Comparison of ENCODE assay signal across 26 cellular contexts in genomic region chrX:41164469-41164868, GRCh38.
DNase-seq lines count a peak whose midpoint lies in the region; ATAC-seq, FAIRE-seq and TF ChIP-seq lines count a peak whose summit lies in the region.
"Had no signal": no experiment of that assay in that cellular context is flagged by ENCODE, and none has a peak within 500 bp of the region (broad histone marks: within the 10 kb centered on the region; RNA-seq: fewer than 3 reads in every experiment).

No MANE protein-coding gene starts in this region.

- WGBS in transverse colon (ENCODE audit: low coverage in 1 of 2), 2 donors: 64 to 90% methylated on average over 2 to 4 of the region's 4 CpGs

- no peaks in the 10 kb centered on the region for H3K4me1 ChIP-seq in transverse colon
- H3K4me1 ChIP-seq: esophagus muscularis mucosa, gastroesophageal sphincter, lower lobe of right lung, spleen had no signal

- no peaks in the 10 kb centered on the region for H3K9me3 Mint-ChIP-seq in activated T-cell treated with anti-CD3 and anti-CD28 coated beads, Interleukin-2, amount 50 U/mL, for 72 hours
- H3K9me3 Mint-ChIP-seq: activated naive CD8-positive, alpha-beta T cell treated with anti-CD3 and anti-CD28 coated beads, Interleukin-2, amount 50 U/mL, for 24 hours; brain; effector memory CD8-positive, alpha-beta T cell; T-helper 2 cell treated with Interferon-gamma antibody and Interleukin-4, amounts not matched to agents 5 μg/mL and 100 μg/mL, for 36 hours had no signal

- H3K4me3 ChIP-seq in transverse colon: no peak overlapping the region
- H3K4me3 ChIP-seq: esophagus muscularis mucosa, gastroesophageal sphincter, GM12878, lower lobe of right lung, spleen had no signal

- peaks cover 0 to 4% (median 0%) of the 10 kb centered on the region in 4 donors for H3K36me3 ChIP-seq in transverse colon

- H3K27me3 ChIP-seq in transverse colon: no peaks in the 10 kb centered on the region
- H3K27me3 ChIP-seq: esophagus muscularis mucosa, gastroesophageal sphincter, spleen had no signal

- no peaks in the 10 kb centered on the region for H3K4me1 Mint-ChIP-seq in activated T-cell treated with anti-CD3 and anti-CD28 coated beads, Interleukin-2, amount 50 U/mL, for 72 hours (ENCODE audit: low read depth)
- H3K4me1 Mint-ChIP-seq: brain had no signal

- H3K4me3 Mint-ChIP-seq in activated T-cell treated with anti-CD3 and anti-CD28 coated beads, Interleukin-2, amount 50 U/mL, for 72 hours: no peak overlapping the region
- H3K4me3 Mint-ChIP-seq: activated naive CD8-positive, alpha-beta T cell treated with anti-CD3 and anti-CD28 coated beads, Interleukin-2, amount 50 U/mL, for 24 hours; brain; effector memory CD8-positive, alpha-beta T cell; T-helper 2 cell treated with Interferon-gamma antibody and Interleukin-4, amounts not matched to agents 5 μg/mL and 100 μg/mL, for 36 hours had no signal

- intact Hi-C loops in transverse colon (cut with DNase I; ENCODE audit: low total_unique reads): no loop called here

- H3K36me3 Mint-ChIP-seq in activated T-cell treated with anti-CD3 and anti-CD28 coated beads, Interleukin-2, amount 50 U/mL, for 72 hours (ENCODE audit: insufficient read depth in 2 of 2): peaks cover 0 to 10% of the 10 kb centered on the region in 2 donors

- no peaks in the 10 kb centered on the region for H3K27me3 Mint-ChIP-seq in activated T-cell treated with anti-CD3 and anti-CD28 coated beads, Interleukin-2, amount 50 U/mL, for 72 hours (ENCODE audit: low read depth)
- H3K27me3 Mint-ChIP-seq: activated naive CD8-positive, alpha-beta T cell treated with anti-CD3 and anti-CD28 coated beads, Interleukin-2, amount 50 U/mL, for 24 hours; brain; effector memory CD8-positive, alpha-beta T cell had no signal

- H3K27ac ChIP-seq in transverse colon: no peak overlapping the region
- H3K27ac ChIP-seq: esophagus muscularis mucosa, gastroesophageal sphincter, KMS-11, lower lobe of right lung, spleen had no signal

- no peaks in the 10 kb centered on the region for H3K9me3 ChIP-seq in transverse colon
- H3K9me3 ChIP-seq: esophagus muscularis mucosa, gastroesophageal sphincter, lower lobe of right lung, spleen had no signal

- TF ChIP-seq EP300 in transverse colon (IDR thresholded peaks at IDR 0.05; ENCODE audit: low read depth): no peak

- in situ Hi-C loops in transverse colon (cut with MboI; ENCODE audit: low pct_ligation_motif_present in 1 of 4, low pct_unique_long_range_greater_than_20kb in 1 of 4, low sequenced_read_pairs in 3 of 4): no loop called here

- ATAC-seq in activated T-cell treated with anti-CD3 and anti-CD28 coated beads, Interleukin-2, amount 50 U/mL, for 72 hours (replicated peaks in 1 of 2): no peak
- no peak for ATAC-seq in HG03439 (IDR thresholded peaks at IDR 0.05; ENCODE audit: unreplicated experiment)
- ATAC-seq: activated naive CD8-positive, alpha-beta T cell treated with anti-CD3 and anti-CD28 coated beads, Interleukin-2, amount 50 U/mL, for 24 hours; effector memory CD8-positive, alpha-beta T cell; gastroesophageal sphincter; GM12878; HCT116; lower lobe of right lung had no signal

- no peak for TF ChIP-seq CTCF in transverse colon (IDR thresholded peaks at IDR 0.05)

- no peak for TF ChIP-seq POLR2A in transverse colon (IDR thresholded peaks at IDR 0.05)

- DNase-seq in activated T-cell treated with anti-CD3 and anti-CD28 coated beads, Interleukin-2, amount 50 U/mL, for 72 hours: no peak
- DNase-seq in activated T-cell treated with anti-CD3 and anti-CD28 coated beads, Interleukin-2, amount 50 U/mL, for 48 hours: no peak
- peak; percentile 52 for DNase-seq in NCI-H2107 (lab: John Stamatoyannopoulos, UW)
- peak; percentile 38 for DNase-seq in transverse colon
- DNase-seq in dedifferentiated amniotic fluid mesenchymal stem cell (ENCODE audit: extremely low spot score): no peak
- DNase-seq in NCI-H82 treated with DMSO at 0.1 percent for 48 hours (lab: John Stamatoyannopoulos, UW; ENCODE audit: unreplicated experiment): no peak
- DNase-seq: activated CD4-positive, alpha-beta T cell treated with anti-CD3 and anti-CD28 coated beads, Interleukin-2, amount 50 U/mL, for 1 hour; activated CD8-positive, alpha-beta memory T cell treated with anti-CD3 and anti-CD28 coated beads, Interleukin-2, amount 50 U/mL, for 48 hours; activated gamma-delta T cell; activated naive CD8-positive, alpha-beta T cell treated with anti-CD3 and anti-CD28 coated beads, Interleukin-2, amount 50 U/mL, for 24 hours; effector memory CD8-positive, alpha-beta T cell; islet precursor cell; lower lobe of right lung; MV-4-11; spleen; stimulated activated CD4-positive, alpha-beta T cell treated with anti-CD3 and anti-CD28 coated beads, Interleukin-4, amount 100 ng/mL, for 1 hour; stimulated activated naive CD4-positive, alpha-beta T cell treated with Interleukin-2 at 50 U/mL for 16 hours had no signal

- peak; percentile 71 for FAIRE-seq in islet of Langerhans (lab: Jason Lieb, UNC)
- FAIRE-seq: GM12878 had no signal

- peak overlapping the region; percentile 54 for H3K27ac Mint-ChIP-seq in activated T-cell treated with anti-CD3 and anti-CD28 coated beads, Interleukin-2, amount 50 U/mL, for 72 hours
- H3K27ac Mint-ChIP-seq: activated naive CD8-positive, alpha-beta T cell treated with anti-CD3 and anti-CD28 coated beads, Interleukin-2, amount 50 U/mL, for 24 hours; T-helper 2 cell treated with Interferon-gamma antibody and Interleukin-4, amounts not matched to agents 5 μg/mL and 100 μg/mL, for 36 hours had no signal

Comparison
In these comparisons a context has a peak if more than half of its experiments do, and no peak if none do; other contexts are left out.
1. DNase-seq: peak in NCI-H2107 (single experiment) and transverse colon (single experiment); none in activated T-cell treated with anti-CD3 and anti-CD28 coated beads, Interleukin-2, amount 50 U/mL, for 72 hours (0 of 2), activated T-cell treated with anti-CD3 and anti-CD28 coated beads, Interleukin-2, amount 50 U/mL, for 48 hours (0 of 2), dedifferentiated amniotic fluid mesenchymal stem cell (single experiment) and NCI-H82 treated with DMSO at 0.1 percent for 48 hours (single experiment).